ENCODE assay signal across 1 cellular context in the genomic region with DNA sequence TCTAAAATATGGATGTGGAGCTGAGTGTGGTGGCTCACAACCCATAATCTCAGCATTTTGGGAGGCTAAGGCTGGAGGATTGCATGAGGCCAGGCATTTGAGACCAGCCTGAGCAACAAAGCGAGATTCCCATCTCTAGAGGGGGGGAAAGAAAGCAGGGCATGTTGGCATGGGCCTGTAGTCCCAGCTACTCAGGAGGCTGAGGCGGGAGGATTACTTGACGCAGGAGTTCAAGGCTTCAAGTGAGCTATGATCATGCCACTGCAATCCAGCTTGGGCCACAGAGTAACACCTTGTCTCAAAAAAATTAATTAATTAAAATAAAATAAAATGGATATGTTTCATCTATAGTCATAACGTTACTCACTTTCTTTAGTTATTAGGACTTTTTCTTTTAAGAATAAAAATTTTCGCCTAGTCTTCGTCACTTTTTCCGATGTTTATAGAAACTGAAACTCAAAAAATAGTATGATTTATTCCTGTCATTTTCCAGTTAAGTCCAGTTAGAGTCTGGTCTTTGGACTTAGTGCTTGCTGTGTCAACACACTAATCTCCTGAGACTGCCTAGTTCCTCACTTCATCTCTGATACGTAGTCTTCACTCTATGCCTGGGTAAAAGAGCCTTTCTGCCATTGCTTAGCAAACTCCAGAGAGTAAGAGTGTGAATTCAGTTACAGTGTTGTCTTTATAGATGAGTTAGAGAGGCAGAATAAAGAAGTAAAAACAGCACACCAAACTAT.
TF ChIP-seq lines count a peak whose summit lies in the region.

No MANE protein-coding gene starts in this region.

TF ChIP-seq in liver, 16 proteins besides CTCF, POLR2A, EP300 and RAD21 (continued from another document):
- TF ChIP-seq, protein P1, sequence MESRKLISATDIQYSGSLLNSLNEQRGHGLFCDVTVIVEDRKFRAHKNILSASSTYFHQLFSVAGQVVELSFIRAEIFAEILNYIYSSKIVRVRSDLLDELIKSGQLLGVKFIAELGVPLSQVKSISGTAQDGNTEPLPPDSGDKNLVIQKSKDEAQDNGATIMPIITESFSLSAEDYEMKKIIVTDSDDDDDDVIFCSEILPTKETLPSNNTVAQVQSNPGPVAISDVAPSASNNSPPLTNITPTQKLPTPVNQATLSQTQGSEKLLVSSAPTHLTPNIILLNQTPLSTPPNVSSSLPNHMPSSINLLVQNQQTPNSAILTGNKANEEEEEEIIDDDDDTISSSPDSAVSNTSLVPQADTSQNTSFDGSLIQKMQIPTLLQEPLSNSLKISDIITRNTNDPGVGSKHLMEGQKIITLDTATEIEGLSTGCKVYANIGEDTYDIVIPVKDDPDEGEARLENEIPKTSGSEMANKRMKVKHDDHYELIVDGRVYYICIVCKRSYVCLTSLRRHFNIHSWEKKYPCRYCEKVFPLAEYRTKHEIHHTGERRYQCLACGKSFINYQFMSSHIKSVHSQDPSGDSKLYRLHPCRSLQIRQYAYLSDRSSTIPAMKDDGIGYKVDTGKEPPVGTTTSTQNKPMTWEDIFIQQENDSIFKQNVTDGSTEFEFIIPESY (IDR thresholded peaks at IDR 0.05), result no peak
- TF ChIP-seq, protein P2, sequence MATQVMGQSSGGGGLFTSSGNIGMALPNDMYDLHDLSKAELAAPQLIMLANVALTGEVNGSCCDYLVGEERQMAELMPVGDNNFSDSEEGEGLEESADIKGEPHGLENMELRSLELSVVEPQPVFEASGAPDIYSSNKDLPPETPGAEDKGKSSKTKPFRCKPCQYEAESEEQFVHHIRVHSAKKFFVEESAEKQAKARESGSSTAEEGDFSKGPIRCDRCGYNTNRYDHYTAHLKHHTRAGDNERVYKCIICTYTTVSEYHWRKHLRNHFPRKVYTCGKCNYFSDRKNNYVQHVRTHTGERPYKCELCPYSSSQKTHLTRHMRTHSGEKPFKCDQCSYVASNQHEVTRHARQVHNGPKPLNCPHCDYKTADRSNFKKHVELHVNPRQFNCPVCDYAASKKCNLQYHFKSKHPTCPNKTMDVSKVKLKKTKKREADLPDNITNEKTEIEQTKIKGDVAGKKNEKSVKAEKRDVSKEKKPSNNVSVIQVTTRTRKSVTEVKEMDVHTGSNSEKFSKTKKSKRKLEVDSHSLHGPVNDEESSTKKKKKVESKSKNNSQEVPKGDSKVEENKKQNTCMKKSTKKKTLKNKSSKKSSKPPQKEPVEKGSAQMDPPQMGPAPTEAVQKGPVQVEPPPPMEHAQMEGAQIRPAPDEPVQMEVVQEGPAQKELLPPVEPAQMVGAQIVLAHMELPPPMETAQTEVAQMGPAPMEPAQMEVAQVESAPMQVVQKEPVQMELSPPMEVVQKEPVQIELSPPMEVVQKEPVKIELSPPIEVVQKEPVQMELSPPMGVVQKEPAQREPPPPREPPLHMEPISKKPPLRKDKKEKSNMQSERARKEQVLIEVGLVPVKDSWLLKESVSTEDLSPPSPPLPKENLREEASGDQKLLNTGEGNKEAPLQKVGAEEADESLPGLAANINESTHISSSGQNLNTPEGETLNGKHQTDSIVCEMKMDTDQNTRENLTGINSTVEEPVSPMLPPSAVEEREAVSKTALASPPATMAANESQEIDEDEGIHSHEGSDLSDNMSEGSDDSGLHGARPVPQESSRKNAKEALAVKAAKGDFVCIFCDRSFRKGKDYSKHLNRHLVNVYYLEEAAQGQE (IDR thresholded peaks at IDR 0.05), result no peak
- TF ChIP-seq SP1 (IDR thresholded peaks at IDR 0.05) (no peak), GABPA (IDR thresholded peaks at IDR 0.05 in 1 of 2, conservative IDR thresholded peaks at IDR 0.05 in 1 of 2) (no peak), NR2F2 (IDR thresholded peaks at IDR 0.05) (no peak), TAF1 (conservative IDR thresholded peaks at IDR 0.05) (no peak)
